Comparison of ENCODE assay signal across 22 cellular contexts in the genomic region with DNA sequence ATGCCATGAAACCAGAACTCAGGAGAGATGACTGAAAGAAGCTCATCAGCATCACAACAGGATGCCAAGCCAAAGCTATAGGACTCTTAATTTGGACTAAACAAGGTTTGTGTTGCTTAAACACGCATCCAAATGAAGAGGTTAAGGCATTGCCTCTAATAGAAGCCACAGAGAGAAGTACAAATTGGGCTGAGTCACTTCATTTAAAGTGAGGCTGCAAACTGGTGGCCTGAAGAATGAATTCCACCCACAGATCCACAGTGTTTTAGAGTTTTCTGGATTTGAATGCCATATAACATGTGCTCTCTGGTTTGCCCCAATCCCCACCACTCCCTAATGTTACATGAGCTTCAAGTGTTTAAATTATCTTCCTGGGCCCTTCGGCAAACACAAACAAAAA.
"Had no signal": no experiment of that assay in that cellular context is flagged by ENCODE, and none has a peak within 500 bp of the region (broad histone marks: within the 10 kb centered on the region; RNA-seq: fewer than 3 reads in every experiment).

No MANE protein-coding gene starts in this region.

- H3K27ac ChIP-seq: breast epithelium, gastrocnemius medialis, left lung, prostate gland, right lobe of liver, stomach had no signal

- H3K4me3 Mint-ChIP-seq: activated CD4-positive, alpha-beta memory T cell treated with anti-CD3 and anti-CD28 coated beads, Interleukin-2, amount 10 ng/mL, durations not matched to agents 7 days and 5 days; activated CD8-positive, alpha-beta memory T cell treated with anti-CD3 and anti-CD28 coated beads, Interleukin-2, amount 10 ng/mL, durations not matched to agents 7 days and 5 days; activated T-helper 17 cell treated with anti-CD3 and anti-CD28 coated beads, Interleukin-2, amount 50 U/mL, for 72 hours; neural crest cell; stimulated activated effector memory CD8-positive, alpha-beta T cell treated with anti-CD3 and anti-CD28 coated beads, Interleukin-12 subunit alpha, Interleukin-12 subunit beta, amount 100 ng/mL, for 72 hours had no signal

- H3K9me3 ChIP-seq: breast epithelium, gastrocnemius medialis, left lung, prostate gland, right lobe of liver, stomach had no signal

- DNase-seq: activated CD4-positive, alpha-beta memory T cell treated with anti-CD3 and anti-CD28 coated beads, Interleukin-2, amount 10 ng/mL, durations not matched to agents 7 days and 5 days; activated CD4-positive, alpha-beta T cell treated with anti-CD3 and anti-CD28 coated beads for 48 hours; activated CD4-positive, CD25-positive, alpha-beta regulatory T cell; activated CD8-positive, alpha-beta memory T cell treated with anti-CD3 and anti-CD28 coated beads, Interleukin-2, amount 10 ng/mL, durations not matched to agents 7 days and 5 days; activated naive CD4-positive, alpha-beta T cell; anterior cingulate cortex; cortex of kidney; effector CD4-positive, alpha-beta T cell; gastrocnemius medialis; midbrain; right lobe of liver; stimulated activated CD4-positive, alpha-beta T cell treated with anti-CD3 and anti-CD28 coated beads, Interleukin-4, amount 100 ng/mL, for 1 hour; stomach; trophoblast cell had no signal

- H3K4me3 ChIP-seq: breast epithelium, gastrocnemius medialis, left lung, prostate gland, right lobe of liver, smooth muscle cell, stomach had no signal

- H3K4me1 ChIP-seq: breast epithelium, gastrocnemius medialis, left lung, right lobe of liver had no signal

- H3K4me2 ChIP-seq: smooth muscle cell had no signal

- H3K36me3 Mint-ChIP-seq: activated CD8-positive, alpha-beta memory T cell treated with anti-CD3 and anti-CD28 coated beads, Interleukin-2, amount 10 ng/mL, durations not matched to agents 7 days and 5 days; stimulated activated effector memory CD8-positive, alpha-beta T cell treated with anti-CD3 and anti-CD28 coated beads, Interleukin-12 subunit alpha, Interleukin-12 subunit beta, amount 100 ng/mL, for 72 hours had no signal

- H3K4me1 Mint-ChIP-seq: activated CD4-positive, alpha-beta memory T cell treated with anti-CD3 and anti-CD28 coated beads, Interleukin-2, amount 10 ng/mL, durations not matched to agents 7 days and 5 days; activated CD8-positive, alpha-beta memory T cell treated with anti-CD3 and anti-CD28 coated beads, Interleukin-2, amount 10 ng/mL, durations not matched to agents 7 days and 5 days; activated T-helper 17 cell treated with anti-CD3 and anti-CD28 coated beads, Interleukin-2, amount 50 U/mL, for 72 hours; stimulated activated effector memory CD8-positive, alpha-beta T cell treated with anti-CD3 and anti-CD28 coated beads, Interleukin-12 subunit alpha, Interleukin-12 subunit beta, amount 100 ng/mL, for 72 hours had no signal

- H3K36me3 ChIP-seq: breast epithelium, left lung, prostate gland, right lobe of liver had no signal

- H3K9me3 Mint-ChIP-seq: activated CD4-positive, alpha-beta memory T cell treated with anti-CD3 and anti-CD28 coated beads, Interleukin-2, amount 10 ng/mL, durations not matched to agents 7 days and 5 days; neural crest cell had no signal

- H3K27me3 ChIP-seq: breast epithelium, gastrocnemius medialis, left lung, right lobe of liver, stomach had no signal

- H3K27ac Mint-ChIP-seq: activated CD4-positive, alpha-beta memory T cell treated with anti-CD3 and anti-CD28 coated beads, Interleukin-2, amount 10 ng/mL, durations not matched to agents 7 days and 5 days; activated CD8-positive, alpha-beta memory T cell treated with anti-CD3 and anti-CD28 coated beads, Interleukin-2, amount 10 ng/mL, durations not matched to agents 7 days and 5 days; activated T-helper 17 cell treated with anti-CD3 and anti-CD28 coated beads, Interleukin-2, amount 50 U/mL, for 72 hours; stimulated activated effector memory CD8-positive, alpha-beta T cell treated with anti-CD3 and anti-CD28 coated beads, Interleukin-12 subunit alpha, Interleukin-12 subunit beta, amount 100 ng/mL, for 72 hours had no signal

- ATAC-seq: activated CD8-positive, alpha-beta memory T cell treated with anti-CD3 and anti-CD28 coated beads, Interleukin-2, amount 10 ng/mL, durations not matched to agents 7 days and 5 days; activated T-helper 17 cell treated with anti-CD3 and anti-CD28 coated beads, Interleukin-2, amount 50 U/mL, for 72 hours; esophagus mucosa; gastrocnemius medialis; left lung; right lobe of liver; stimulated activated effector memory CD8-positive, alpha-beta T cell treated with anti-CD3 and anti-CD28 coated beads, Interleukin-12 subunit alpha, Interleukin-12 subunit beta, amount 100 ng/mL, for 72 hours had no signal
